In genomic region chr2:69307696-69308064, GRCh38 we compare ENCODE assay signal across 9 cellular contexts.
DNase-seq lines count a peak whose midpoint lies in the region; ATAC-seq and TF ChIP-seq lines count a peak whose summit lies in the region.
"Had no signal": no experiment of that assay in that cellular context is flagged by ENCODE, and none has a peak within 500 bp of the region (broad histone marks: within the 10 kb centered on the region; RNA-seq: fewer than 3 reads in every experiment).

No MANE protein-coding gene starts in this region.

- no peaks in the 10 kb centered on the region for H3K36me3 Mint-ChIP-seq in activated naive CD8-positive, alpha-beta T cell treated with anti-CD3 and anti-CD28 coated beads, Interleukin-2, amount 10 ng/mL, durations not matched to agents 7 days and 5 days
- H3K36me3 Mint-ChIP-seq in mesothelial cell of epicardium, result no peaks in the 10 kb centered on the region

- ATAC-seq in left cardiac atrium (no peak), upper lobe of left lung (ENCODE audit: low FRiP score in 2 of 2) (no peak), HG02623 (IDR thresholded peaks at IDR 0.05; ENCODE audit: unreplicated experiment) (no peak), HG03520 (IDR thresholded peaks at IDR 0.05; ENCODE audit: unreplicated experiment) (no peak)
- no peak for ATAC-seq in activated naive CD8-positive, alpha-beta T cell treated with anti-CD3 and anti-CD28 coated beads, Interleukin-2, amount 10 ng/mL, durations not matched to agents 7 days and 5 days (ENCODE audit: low read depth)

- peaks cover 3% of the 10 kb centered on the region for H3K9me3 Mint-ChIP-seq in activated naive CD8-positive, alpha-beta T cell treated with anti-CD3 and anti-CD28 coated beads, Interleukin-2, amount 10 ng/mL, durations not matched to agents 7 days and 5 days
- H3K9me3 Mint-ChIP-seq in mesothelial cell of epicardium, result peaks cover under 1% of the 10 kb centered on the region

- peaks cover 7% of the 10 kb centered on the region for H3K4me1 Mint-ChIP-seq in activated naive CD8-positive, alpha-beta T cell treated with anti-CD3 and anti-CD28 coated beads, Interleukin-2, amount 10 ng/mL, durations not matched to agents 7 days and 5 days
- peaks cover 34% of the 10 kb centered on the region for H3K4me1 Mint-ChIP-seq in mesothelial cell of epicardium

- WGBS in upper lobe of left lung, 2 donors, result 61 to 89% methylated on average over 5 to 11 of the region's 11 CpGs

- peaks cover 14% of the 10 kb centered on the region for H3K9me3 ChIP-seq in left ventricle myocardium inferior (replicated peaks)
- no peaks in the 10 kb centered on the region for H3K9me3 ChIP-seq in upper lobe of left lung
- H3K9me3 ChIP-seq: body of pancreas had no signal

- H3K36me3 ChIP-seq in left ventricle myocardium inferior, result peaks cover 6% of the 10 kb centered on the region
- no peaks in the 10 kb centered on the region for H3K36me3 ChIP-seq in upper lobe of left lung

- H3K27me3 Mint-ChIP-seq in activated naive CD8-positive, alpha-beta T cell treated with anti-CD3 and anti-CD28 coated beads, Interleukin-2, amount 10 ng/mL, durations not matched to agents 7 days and 5 days, result peaks cover 29% of the 10 kb centered on the region
- H3K27me3 Mint-ChIP-seq in mesothelial cell of epicardium (ENCODE audit: low read depth), result peaks cover 31% of the 10 kb centered on the region

- H3K4me3 Mint-ChIP-seq in activated naive CD8-positive, alpha-beta T cell treated with anti-CD3 and anti-CD28 coated beads, Interleukin-2, amount 10 ng/mL, durations not matched to agents 7 days and 5 days, result peak overlapping the region; percentile 75
- peak overlapping the region; percentile 86 for H3K4me3 Mint-ChIP-seq in mesothelial cell of epicardium

- H3K4me1 ChIP-seq in left ventricle myocardium inferior, result peaks cover 48% of the 10 kb centered on the region
- peaks cover 33 to 45% (median 38%) of the 10 kb centered on the region in 4 donors for H3K4me1 ChIP-seq in upper lobe of left lung

- TF ChIP-seq CTCF in left ventricle myocardium inferior (IDR thresholded peaks at IDR 0.05; ENCODE audit: borderline replicate concordance) (no peak), mesothelial cell of epicardium (IDR thresholded peaks at IDR 0.05; ENCODE audit: unreplicated experiment) (no peak), upper lobe of left lung (IDR thresholded peaks at IDR 0.05) (no peak)

- TF ChIP-seq EP300 in upper lobe of left lung (IDR thresholded peaks at IDR 0.05), result no peak

- TF ChIP-seq POLR2A in upper lobe of left lung (IDR thresholded peaks at IDR 0.05), result no peak

- POLR2A ChIA-PET in activated naive CD8-positive, alpha-beta T cell treated with anti-CD3 and anti-CD28 coated beads, Interleukin-2, amount 10 ng/mL, durations not matched to agents 7 days and 5 days (lab: Charles Lee), result no interaction called here

- no peak for DNase-seq in left ventricle myocardium inferior
- DNase-seq in left cardiac atrium, result no peak
- no peak for DNase-seq in activated naive CD8-positive, alpha-beta T cell treated with anti-CD3 and anti-CD28 coated beads, Interleukin-2, amount 10 ng/mL, durations not matched to agents 7 days and 5 days
- no peak for DNase-seq in mesothelial cell of epicardium (ENCODE audit: low spot score in 2 of 2, unreplicated experiment in 2 of 2)
- DNase-seq in upper lobe of left lung, result no peak
- no peak for DNase-seq in germinal center (ENCODE audit: low spot score)

- intact Hi-C loops in left ventricle myocardium inferior (cut with micrococcal nuclease), result loop anchor here (5.0 kb wide), 1 partner anchor 280 kb away; no protein-coding TSS in a partner anchor
- intact Hi-C loops in left cardiac atrium (cut with DNase I), result loop anchor here (2.0 to 5.0 kb wide), 4 partner anchors 130 to 365 kb away; partner anchors contain the start of gene ANTXR1 (in 2 of the 2)

- H3K27ac Mint-ChIP-seq in activated naive CD8-positive, alpha-beta T cell treated with anti-CD3 and anti-CD28 coated beads, Interleukin-2, amount 10 ng/mL, durations not matched to agents 7 days and 5 days, result no peak overlapping the region
- no peak overlapping the region for H3K27ac Mint-ChIP-seq in mesothelial cell of epicardium

- peak overlapping the region; percentile 70 for H3K4me3 ChIP-seq in left ventricle myocardium inferior
- peak overlapping the region in 3 of 4 donors; percentile 45 to 64 (median 56) for H3K4me3 ChIP-seq in upper lobe of left lung

- H3K27me3 ChIP-seq in left ventricle myocardium inferior (ENCODE audit: low read depth) (peaks cover 22% of the 10 kb centered on the region), upper lobe of left lung (peaks cover 0 to 3% (median 0%) of the 10 kb centered on the region in 4 donors)
- H3K27me3 ChIP-seq: body of pancreas had no signal

- peak overlapping the region; percentile 86 for H3K27ac ChIP-seq in left ventricle myocardium inferior (replicated peaks)
- H3K27ac ChIP-seq in upper lobe of left lung, result peak overlapping the region in 3 of 4 donors; percentile 84 to 87 (median 86)
- H3K27ac ChIP-seq: body of pancreas had no signal
